ENCODE assay signal across 1 cellular context in the genomic region with DNA sequence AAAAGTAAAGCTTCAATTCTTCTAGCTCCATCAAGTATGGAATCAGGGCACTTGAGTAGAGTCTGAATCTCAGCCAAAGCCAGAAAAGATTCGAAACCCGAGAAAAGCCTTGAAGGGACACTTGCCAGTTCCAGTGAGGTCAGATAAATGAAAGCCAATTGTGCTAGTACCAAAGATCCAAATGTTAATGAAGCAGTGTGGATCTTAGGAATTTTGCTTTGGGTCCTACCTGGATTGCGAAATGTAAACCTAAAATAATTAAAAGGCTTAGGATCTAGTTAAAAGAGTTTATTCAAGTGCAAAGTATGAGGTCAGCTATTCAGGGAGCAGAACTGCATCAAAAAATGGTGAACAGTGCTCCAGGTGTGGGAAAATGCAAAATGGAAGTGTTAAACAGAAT.
TF ChIP-seq lines count a peak whose summit lies in the region.

No MANE protein-coding gene starts in this region.

TF ChIP-seq in Ishikawa, 13 proteins besides CTCF, POLR2A, EP300 and RAD21 (continued from another document):
- TF ChIP-seq, protein P1, sequence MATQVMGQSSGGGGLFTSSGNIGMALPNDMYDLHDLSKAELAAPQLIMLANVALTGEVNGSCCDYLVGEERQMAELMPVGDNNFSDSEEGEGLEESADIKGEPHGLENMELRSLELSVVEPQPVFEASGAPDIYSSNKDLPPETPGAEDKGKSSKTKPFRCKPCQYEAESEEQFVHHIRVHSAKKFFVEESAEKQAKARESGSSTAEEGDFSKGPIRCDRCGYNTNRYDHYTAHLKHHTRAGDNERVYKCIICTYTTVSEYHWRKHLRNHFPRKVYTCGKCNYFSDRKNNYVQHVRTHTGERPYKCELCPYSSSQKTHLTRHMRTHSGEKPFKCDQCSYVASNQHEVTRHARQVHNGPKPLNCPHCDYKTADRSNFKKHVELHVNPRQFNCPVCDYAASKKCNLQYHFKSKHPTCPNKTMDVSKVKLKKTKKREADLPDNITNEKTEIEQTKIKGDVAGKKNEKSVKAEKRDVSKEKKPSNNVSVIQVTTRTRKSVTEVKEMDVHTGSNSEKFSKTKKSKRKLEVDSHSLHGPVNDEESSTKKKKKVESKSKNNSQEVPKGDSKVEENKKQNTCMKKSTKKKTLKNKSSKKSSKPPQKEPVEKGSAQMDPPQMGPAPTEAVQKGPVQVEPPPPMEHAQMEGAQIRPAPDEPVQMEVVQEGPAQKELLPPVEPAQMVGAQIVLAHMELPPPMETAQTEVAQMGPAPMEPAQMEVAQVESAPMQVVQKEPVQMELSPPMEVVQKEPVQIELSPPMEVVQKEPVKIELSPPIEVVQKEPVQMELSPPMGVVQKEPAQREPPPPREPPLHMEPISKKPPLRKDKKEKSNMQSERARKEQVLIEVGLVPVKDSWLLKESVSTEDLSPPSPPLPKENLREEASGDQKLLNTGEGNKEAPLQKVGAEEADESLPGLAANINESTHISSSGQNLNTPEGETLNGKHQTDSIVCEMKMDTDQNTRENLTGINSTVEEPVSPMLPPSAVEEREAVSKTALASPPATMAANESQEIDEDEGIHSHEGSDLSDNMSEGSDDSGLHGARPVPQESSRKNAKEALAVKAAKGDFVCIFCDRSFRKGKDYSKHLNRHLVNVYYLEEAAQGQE (IDR thresholded peaks at IDR 0.05; ENCODE audit: low read depth): no peak
